ENCODE assay signal across 16 cellular contexts in the genomic region with DNA sequence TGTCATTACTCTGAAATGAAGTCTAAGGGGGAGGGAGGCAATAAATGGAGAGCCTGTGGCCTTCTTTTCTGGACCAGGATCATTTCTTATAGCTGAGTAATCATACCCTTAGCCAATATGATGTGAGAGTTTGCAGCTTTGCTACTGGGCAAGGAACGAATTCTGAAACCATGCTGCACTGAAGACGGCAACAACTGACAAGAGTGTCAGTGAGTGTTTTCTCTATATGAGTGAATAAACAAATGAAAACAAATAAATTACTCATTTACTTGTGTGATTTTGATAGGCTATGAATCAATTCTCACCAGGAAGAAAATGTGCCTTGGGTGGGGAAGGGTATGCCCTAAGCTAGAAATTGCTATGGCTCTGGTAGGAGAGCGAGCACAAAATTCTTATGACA.
DNase-seq lines count a peak whose midpoint lies in the region; ATAC-seq and TF ChIP-seq lines count a peak whose summit lies in the region.
"Had no signal": no experiment of that assay in that cellular context is flagged by ENCODE, and none has a peak within 500 bp of the region (broad histone marks: within the 10 kb centered on the region; RNA-seq: fewer than 3 reads in every experiment).

No MANE protein-coding gene starts in this region.

- DNase-seq in MCF 10A (ENCODE audit: unreplicated experiment) (peak; percentile 33), breast epithelium (ENCODE audit: low spot score in 2 of 2) (no peak), GM23248 (peak; percentile 12), GM10266 (ENCODE audit: extremely low spot score) (no peak), hepatocyte (ENCODE audit: low spot score) (no peak), tibial artery (no peak)
- no peak for DNase-seq in stimulated activated naive CD8-positive, alpha-beta T cell treated with anti-CD3 and anti-CD28 coated beads, Interleukin-15, Interleukin-2, amounts not matched to agents 100 U/mL and 50 U/mL, for 24 hours
- DNase-seq: heart left ventricle, NCI-H187 treated with DMSO at 0.1 percent for 48 hours, SHP77 had no signal

- no peaks in the 10 kb centered on the region for H3K9me3 Mint-ChIP-seq in MCF 10A (ENCODE audit: unreplicated experiment)
- H3K9me3 Mint-ChIP-seq in activated naive CD4-positive, alpha-beta T cell treated with anti-CD3 and anti-CD28 coated beads, Interleukin-2, amount 50 U/mL, for 24 hours: no peaks in the 10 kb centered on the region
- H3K9me3 Mint-ChIP-seq: brain, HFFc6, nephron, WTC11 had no signal

- H3K79me2 ChIP-seq in GM23248 (ENCODE audit: insufficient read depth) (no peaks in the 10 kb centered on the region), hepatocyte (no peaks in the 10 kb centered on the region)

- peak overlapping the region; percentile 75 for H3K27ac Mint-ChIP-seq in MCF 10A (ENCODE audit: low read depth, unreplicated experiment)
- peak overlapping the region; percentile 95 for H3K27ac Mint-ChIP-seq in activated naive CD4-positive, alpha-beta T cell treated with anti-CD3 and anti-CD28 coated beads, Interleukin-2, amount 50 U/mL, for 24 hours
- H3K27ac Mint-ChIP-seq: brain, HFFc6, nephron, progenitor cell of endocrine pancreas, WTC11 had no signal

- H3K4me1 ChIP-seq in breast epithelium (no peaks in the 10 kb centered on the region), GM23248 (ENCODE audit: insufficient read depth) (peaks cover 11% of the 10 kb centered on the region), hepatocyte (ENCODE audit: insufficient read depth) (no peaks in the 10 kb centered on the region), tibial artery (peaks cover 0 to 5% (median 2%) of the 10 kb centered on the region in 4 donors)

- no peaks in the 10 kb centered on the region for H3K36me3 ChIP-seq in breast epithelium
- no peaks in the 10 kb centered on the region for H3K36me3 ChIP-seq in GM23248 (ENCODE audit: low read depth)
- no peaks in the 10 kb centered on the region for H3K36me3 ChIP-seq in hepatocyte (replicated peaks; ENCODE audit: insufficient read depth, low read depth)
- no peaks in the 10 kb centered on the region for H3K36me3 ChIP-seq in tibial artery
- H3K36me3 ChIP-seq: heart left ventricle had no signal

- H3K4me3 ChIP-seq in breast epithelium: no peak overlapping the region
- no peak overlapping the region for H3K4me3 ChIP-seq in GM23248
- no peak overlapping the region for H3K4me3 ChIP-seq in hepatocyte
- H3K4me3 ChIP-seq in tibial artery: no peak overlapping the region
- H3K4me3 ChIP-seq: heart left ventricle had no signal

- 93 to 98% methylated on average over 3 of the region's 3 CpGs for WGBS in GM23248 (ENCODE audit: low coverage in 1 of 2, low lambda C conversion rate in 2 of 2, missing lambda C conversion rate in 2 of 2), 2 experiments
- WGBS in hepatocyte (ENCODE audit: low lambda C conversion rate, missing lambda C conversion rate): 99% methylated on average over 3 of the region's 3 CpGs

- H3K9me3 ChIP-seq in breast epithelium (no peaks in the 10 kb centered on the region), GM23248 (ENCODE audit: low read depth) (no peaks in the 10 kb centered on the region), hepatocyte (ENCODE audit: low read depth) (no peaks in the 10 kb centered on the region), tibial artery (no peaks in the 10 kb centered on the region)
- H3K9me3 ChIP-seq: heart left ventricle had no signal

- no peak for TF ChIP-seq POLR2A in breast epithelium (IDR thresholded peaks at IDR 0.05)

- peak; percentile 41 for ATAC-seq in stimulated activated naive CD8-positive, alpha-beta T cell treated with anti-CD3 and anti-CD28 coated beads, Interleukin-15, Interleukin-2, amounts not matched to agents 100 U/mL and 50 U/mL, for 24 hours
- ATAC-seq: heart left ventricle, WTC11 had no signal

- in situ Hi-C loops in GM23248 (cut with MboI): no loop called here

- H2AFZ ChIP-seq in GM23248: no peak overlapping the region
- H2AFZ ChIP-seq in hepatocyte: no peak overlapping the region

- intact Hi-C loops in MCF 10A (cut with micrococcal nuclease): loop anchor here (5.0 kb wide), 1 partner anchor 61 kb away; no protein-coding TSS in a partner anchor
- intact Hi-C loops in breast epithelium (cut with DNase I; ENCODE audit: low total_unique reads): loop anchor here (5.0 kb wide), 1 partner anchor 1179 kb away; no protein-coding TSS in a partner anchor
- intact Hi-C loops in tibial artery (cut with DNase I; ENCODE audit: low total_unique reads): no loop called here

- H3K4me3 Mint-ChIP-seq in MCF 10A (ENCODE audit: unreplicated experiment): no peak overlapping the region
- H3K4me3 Mint-ChIP-seq in activated naive CD4-positive, alpha-beta T cell treated with anti-CD3 and anti-CD28 coated beads, Interleukin-2, amount 50 U/mL, for 24 hours: peak overlapping the region; percentile 77
- H3K4me3 Mint-ChIP-seq: brain, HFFc6, nephron, WTC11 had no signal

- POLR2A ChIA-PET in MCF 10A (lab: Yijun Ruan, JAX): interaction anchor here (1.1 to 1.3 kb wide), 3 partner anchors 13 to 480 kb away, joined by 3 to 5 read pairs (median 4); no protein-coding TSS in a partner anchor

- no peaks in the 10 kb centered on the region for H4K20me1 ChIP-seq in GM23248 (ENCODE audit: insufficient read depth)
- no peaks in the 10 kb centered on the region for H4K20me1 ChIP-seq in hepatocyte (ENCODE audit: insufficient read depth, poor library complexity, severe bottlenecking)

- H3K36me3 Mint-ChIP-seq in MCF 10A (ENCODE audit: insufficient read depth, unreplicated experiment): no peaks in the 10 kb centered on the region
- H3K36me3 Mint-ChIP-seq in activated naive CD4-positive, alpha-beta T cell treated with anti-CD3 and anti-CD28 coated beads, Interleukin-2, amount 50 U/mL, for 24 hours: no peaks in the 10 kb centered on the region
- H3K36me3 Mint-ChIP-seq: brain, WTC11 had no signal

- peaks cover 24% of the 10 kb centered on the region for H3K4me1 Mint-ChIP-seq in MCF 10A (ENCODE audit: insufficient read depth, unreplicated experiment)
- peaks cover 66% of the 10 kb centered on the region for H3K4me1 Mint-ChIP-seq in activated naive CD4-positive, alpha-beta T cell treated with anti-CD3 and anti-CD28 coated beads, Interleukin-2, amount 50 U/mL, for 24 hours

- H3K9ac ChIP-seq in GM23248: no peak overlapping the region

- TF ChIP-seq CTCF in MCF 10A (IDR thresholded peaks at IDR 0.05; ENCODE audit: unreplicated experiment) (no peak), breast epithelium (IDR thresholded peaks at IDR 0.05) (no peak), GM10266 (IDR thresholded peaks at IDR 0.05; ENCODE audit: control insufficient read depth, insufficient read depth, low read depth, missing control alignments) (no peak), hepatocyte (IDR thresholded peaks at IDR 0.05; ENCODE audit: poor library complexity) (no peak), tibial artery (IDR thresholded peaks at IDR 0.05) (no peak)

- no peak overlapping the region for H3K4me2 ChIP-seq in GM23248 (ENCODE audit: unreplicated experiment)
- no peak overlapping the region for H3K4me2 ChIP-seq in hepatocyte

- no TSS peak for BruUV-seq in MCF 10A (replicated peaks; lab: Mats Ljungman, UMichigan)

- H3K27me3 Mint-ChIP-seq in MCF 10A (ENCODE audit: insufficient read depth, unreplicated experiment): no peaks in the 10 kb centered on the region
- H3K27me3 Mint-ChIP-seq in activated naive CD4-positive, alpha-beta T cell treated with anti-CD3 and anti-CD28 coated beads, Interleukin-2, amount 50 U/mL, for 24 hours: no peaks in the 10 kb centered on the region
- H3K27me3 Mint-ChIP-seq: progenitor cell of endocrine pancreas had no signal

- H3K27me3 ChIP-seq in breast epithelium (no peaks in the 10 kb centered on the region), GM23248 (replicated peaks; ENCODE audit: insufficient read depth) (no peaks in the 10 kb centered on the region), hepatocyte (no peaks in the 10 kb centered on the region), tibial artery (no peaks in the 10 kb centered on the region)
- H3K27me3 ChIP-seq: heart left ventricle had no signal

- no peak overlapping the region for H3K27ac ChIP-seq in breast epithelium
- no peak overlapping the region for H3K27ac ChIP-seq in GM23248
- no peak overlapping the region for H3K27ac ChIP-seq in hepatocyte
- H3K27ac ChIP-seq in tibial artery: no peak overlapping the region
- H3K27ac ChIP-seq: heart left ventricle had no signal

- H3K9me2 ChIP-seq in GM23248 (ENCODE audit: insufficient read depth) (0 out of 2 replicates have a peak, but pooled peaks cover 4% of the 10 kb centered on the region), hepatocyte (replicated peaks; ENCODE audit: insufficient read depth) (no peaks in the 10 kb centered on the region)

- peaks cover 12% of the 10 kb centered on the region for H3F3A ChIP-seq in GM23248 (ENCODE audit: insufficient read depth)

- CTCF ChIA-PET in MCF 10A (lab: Yijun Ruan, JAX): no interaction called here

Comparison
In these comparisons a context has a peak if more than half of its experiments do, and no peak if none do; other contexts are left out.
1. DNase-seq: peak in MCF 10A (single experiment) and GM23248 (single experiment); none in breast epithelium (0 of 2), stimulated activated naive CD8-positive, alpha-beta T cell treated with anti-CD3 and anti-CD28 coated beads, Interleukin-15, Interleukin-2, amounts not matched to agents 100 U/mL and 50 U/mL, for 24 hours (single experiment), GM10266 (single experiment), hepatocyte (single experiment) and tibial artery (0 of 2).